9 cellular contexts compared by ENCODE assay signal in genomic region chr1:35556494-35557117, GRCh38. TPM values are rescaled to one million over a fixed set of nuclear protein-coding genes. Genes with fewer than 3 reads are reported as not detected.
DNase-seq lines count a peak whose midpoint lies in the region; ATAC-seq and TF ChIP-seq lines count a peak whose summit lies in the region.
"Had no signal": no experiment of that assay in that cellular context is flagged by ENCODE, and none has a peak within 500 bp of the region (broad histone marks: within the 10 kb centered on the region; RNA-seq: fewer than 3 reads in every experiment).

No MANE protein-coding gene starts in this region.

- no peaks in the 10 kb centered on the region for H3K9me3 Mint-ChIP-seq in stimulated activated naive CD8-positive, alpha-beta T cell treated with anti-CD3 and anti-CD28 coated beads, Interleukin-15, Interleukin-2, amounts not matched to agents 100 ng/mL and 50 ng/mL, for 24 hours
- no peaks in the 10 kb centered on the region for H3K9me3 Mint-ChIP-seq in WTC11
- H3K9me3 Mint-ChIP-seq in stimulated activated naive CD8-positive, alpha-beta T cell treated with anti-CD3 and anti-CD28 coated beads, Interleukin-15, amount 100 ng/mL, for 72 hours: no peaks in the 10 kb centered on the region

- POLR2A ChIA-PET in WTC11 (lab: Charles Lee): interaction anchor here (1.7 to 1.9 kb wide), 3 partner anchors 16 to 213 kb away, joined by 4 to 9 read pairs (median 4); partner anchors contain the start of genes CLSPN and TFAP2E

- no peaks in the 10 kb centered on the region for H3K27me3 ChIP-seq in hepatocyte

- H4K20me1 ChIP-seq in hepatocyte (ENCODE audit: insufficient read depth, poor library complexity, severe bottlenecking): peaks cover 6% of the 10 kb centered on the region

- no peaks in the 10 kb centered on the region for H3K27me3 Mint-ChIP-seq in stimulated activated naive CD8-positive, alpha-beta T cell treated with anti-CD3 and anti-CD28 coated beads, Interleukin-15, Interleukin-2, amounts not matched to agents 100 ng/mL and 50 ng/mL, for 24 hours
- no peaks in the 10 kb centered on the region for H3K27me3 Mint-ChIP-seq in WTC11 (ENCODE audit: low read depth)
- no peaks in the 10 kb centered on the region for H3K27me3 Mint-ChIP-seq in stimulated activated naive CD8-positive, alpha-beta T cell treated with anti-CD3 and anti-CD28 coated beads, Interleukin-15, amount 100 ng/mL, for 72 hours

- 4% methylated on average over 17 of the region's 17 CpGs for WGBS in hepatocyte (ENCODE audit: low lambda C conversion rate, missing lambda C conversion rate)

- no peaks in the 10 kb centered on the region for H3K36me3 ChIP-seq in hepatocyte (replicated peaks; ENCODE audit: insufficient read depth, low read depth)

- H3K79me2 ChIP-seq in hepatocyte: peaks cover 51% of the 10 kb centered on the region

- H3K27ac ChIP-seq in hepatocyte: peak overlapping the region; percentile 97

- H3K4me3 ChIP-seq in hepatocyte: peak overlapping the region; percentile 94

- DNase-seq in stimulated activated naive CD8-positive, alpha-beta T cell treated with anti-CD3 and anti-CD28 coated beads, Interleukin-15, Interleukin-2, amounts not matched to agents 100 U/mL and 50 U/mL, for 24 hours: no peak
- DNase-seq in WTC11 (ENCODE audit: low spot score) (no peak), hepatocyte (ENCODE audit: low spot score) (no peak), kidney glomerular epithelial cell (lab: John Stamatoyannopoulos, UW) (no peak)
- no peak for DNase-seq in stimulated activated naive CD8-positive, alpha-beta T cell treated with anti-CD3 and anti-CD28 coated beads, Interleukin-15, amount 100 ng/mL, for 72 hours

- CTCF ChIA-PET in WTC11 (lab: Charles Lee): interaction anchor here (0.7 to 1.5 kb wide), 9 partner anchors 8 to 213 kb away, joined by 3 to 8 read pairs (median 4); partner anchors contain the start of gene CLSPN

- peaks cover 51% of the 10 kb centered on the region for H3K4me1 Mint-ChIP-seq in stimulated activated naive CD8-positive, alpha-beta T cell treated with anti-CD3 and anti-CD28 coated beads, Interleukin-15, Interleukin-2, amounts not matched to agents 100 ng/mL and 50 ng/mL, for 24 hours (ENCODE audit: low read depth)
- peaks cover 41% of the 10 kb centered on the region for H3K4me1 Mint-ChIP-seq in WTC11
- H3K4me1 Mint-ChIP-seq in stimulated activated naive CD8-positive, alpha-beta T cell treated with anti-CD3 and anti-CD28 coated beads, Interleukin-15, amount 100 ng/mL, for 72 hours: peaks cover 68% of the 10 kb centered on the region

- ATAC-seq in stimulated activated naive CD8-positive, alpha-beta T cell treated with anti-CD3 and anti-CD28 coated beads, Interleukin-15, Interleukin-2, amounts not matched to agents 100 U/mL and 50 U/mL, for 24 hours: no peak
- ATAC-seq in WTC11 (no peak), GM18519 (IDR thresholded peaks at IDR 0.05; ENCODE audit: low FRiP score, unreplicated experiment) (no peak), HG03342 (IDR thresholded peaks at IDR 0.05; ENCODE audit: unreplicated experiment) (no peak)
- ATAC-seq in stimulated activated naive CD8-positive, alpha-beta T cell treated with anti-CD3 and anti-CD28 coated beads, Interleukin-15, amount 100 ng/mL, for 72 hours: peak; percentile 10

- no peak for TF ChIP-seq CTCF in WTC11 (IDR thresholded peaks at IDR 0.05)
- TF ChIP-seq CTCF in hepatocyte (IDR thresholded peaks at IDR 0.05; ENCODE audit: poor library complexity): no peak

- peak overlapping the region; percentile 64 for H2AFZ ChIP-seq in hepatocyte

- H3K4me3 Mint-ChIP-seq in stimulated activated naive CD8-positive, alpha-beta T cell treated with anti-CD3 and anti-CD28 coated beads, Interleukin-15, Interleukin-2, amounts not matched to agents 100 ng/mL and 50 ng/mL, for 24 hours: peak overlapping the region; percentile 95
- H3K4me3 Mint-ChIP-seq in WTC11: peak overlapping the region; percentile 98
- H3K4me3 Mint-ChIP-seq in stimulated activated naive CD8-positive, alpha-beta T cell treated with anti-CD3 and anti-CD28 coated beads, Interleukin-15, amount 100 ng/mL, for 72 hours: peak overlapping the region; percentile 99 to 100

- H3K9me3 ChIP-seq in hepatocyte (ENCODE audit: low read depth): no peaks in the 10 kb centered on the region

- H3K36me3 Mint-ChIP-seq in stimulated activated naive CD8-positive, alpha-beta T cell treated with anti-CD3 and anti-CD28 coated beads, Interleukin-15, Interleukin-2, amounts not matched to agents 100 ng/mL and 50 ng/mL, for 24 hours (ENCODE audit: low read depth): peaks cover 24% of the 10 kb centered on the region
- H3K36me3 Mint-ChIP-seq in WTC11: peaks cover 22% of the 10 kb centered on the region

- peak overlapping the region; percentile 80 for H3K27ac Mint-ChIP-seq in stimulated activated naive CD8-positive, alpha-beta T cell treated with anti-CD3 and anti-CD28 coated beads, Interleukin-15, Interleukin-2, amounts not matched to agents 100 ng/mL and 50 ng/mL, for 24 hours
- H3K27ac Mint-ChIP-seq in WTC11: peak overlapping the region; percentile 95
- H3K27ac Mint-ChIP-seq in stimulated activated naive CD8-positive, alpha-beta T cell treated with anti-CD3 and anti-CD28 coated beads, Interleukin-15, amount 100 ng/mL, for 72 hours: peak overlapping the region; percentile 91 to 99

- no peaks in the 10 kb centered on the region for H3K9me2 ChIP-seq in hepatocyte (replicated peaks; ENCODE audit: insufficient read depth)

- H3K4me2 ChIP-seq in hepatocyte: peak overlapping the region; percentile 94

- H3K4me1 ChIP-seq in hepatocyte (ENCODE audit: insufficient read depth): peaks cover 25% of the 10 kb centered on the region

TF ChIP-seq in WTC11, 78 proteins besides CTCF, POLR2A, EP300 and RAD21:
- 0 out of 2 replicates have a peak, but pooled peaks have one; percentile 46 for TF ChIP-seq PREB (CRISPR knock-in tag; IDR thresholded peaks at IDR 0.05; ENCODE audit: borderline replicate concordance)
- TF ChIP-seq TEAD4 (CRISPR knock-in tag; IDR thresholded peaks at IDR 0.05): no peak
- TF ChIP-seq ELF4 (CRISPR knock-in tag; IDR thresholded peaks at IDR 0.05; ENCODE audit: low read depth): no peak
- TF ChIP-seq ZNF396 (CRISPR knock-in tag; IDR thresholded peaks at IDR 0.05; ENCODE audit: borderline replicate concordance): no peak
- TF ChIP-seq HMGXB4 (CRISPR knock-in tag; IDR thresholded peaks at IDR 0.05): no peak
- TF ChIP-seq E2F4 (CRISPR knock-in tag; IDR thresholded peaks at IDR 0.05; ENCODE audit: borderline replicate concordance, low read depth): no peak

RNA-seq across cellular contexts. Expression of gene KIAA0319L, which starts 0.6 kb away (rescaled TPM):
- 66.3 to 71.7 TPM (median 70.0 TPM) in 3 replicates for total RNA-seq in WTC11 (2021)
- 77.7 and 82.3 TPM in 2 replicates for total RNA-seq in hepatocyte
- polyA plus RNA-seq in hepatocyte: 41.5 and 56.3 TPM in 2 replicates

RNA-seq across cellular contexts. Expression of gene NCDN, which starts 1.0 kb away (rescaled TPM):
- total RNA-seq in WTC11 (2021): 35.6 to 39.2 TPM (median 38.2 TPM) in 3 replicates
- total RNA-seq in hepatocyte: 11.4 and 19.6 TPM in 2 replicates
- 25.7 and 28.5 TPM in 2 replicates for polyA plus RNA-seq in hepatocyte

RNA-seq across cellular contexts. Expression of gene TFAP2E, which starts 16.5 kb away (rescaled TPM):
- total RNA-seq in WTC11 (2021) (1.5 to 1.7 TPM (median 1.5 TPM) in 3 replicates), hepatocyte (not detected in 2 replicates)
- polyA plus RNA-seq in hepatocyte: 0.81 TPM in 1 of 2 replicates, not detected in the other
- total RNA-seq: myocyte had no signal
